Comparison of ENCODE assay signal across 1 cellular context in genomic region chr12:55831407-55831880, GRCh38.
TF ChIP-seq lines count a peak whose summit lies in the region.

No MANE protein-coding gene starts in this region.

TF ChIP-seq in IMR-90, 13 proteins besides CTCF, POLR2A, EP300 and RAD21:
- TF ChIP-seq MXI1 (IDR thresholded peaks at IDR 0.05; ENCODE audit: borderline replicate concordance, low read depth, low read length) (no peak), CEBPB (IDR thresholded peaks at IDR 0.05; ENCODE audit: low read depth, low read length) (no peak), RFX5 (IDR thresholded peaks at IDR 0.05; ENCODE audit: low read depth, low read length) (no peak), SMC3 (IDR thresholded peaks at IDR 0.05; ENCODE audit: low read depth, low read length) (no peak), FOS (IDR thresholded peaks at IDR 0.05; ENCODE audit: low read depth, low read length) (no peak), ELK1 (IDR thresholded peaks at IDR 0.05; ENCODE audit: borderline replicate concordance, low read depth, low read length) (no peak), MAFK (IDR thresholded peaks at IDR 0.05; ENCODE audit: low read depth, low read length) (no peak), NFE2L2 (IDR thresholded peaks at IDR 0.05; ENCODE audit: low read depth, low read length) (no peak), USF2 (IDR thresholded peaks at IDR 0.05; ENCODE audit: low read depth, low read length) (no peak), BHLHE40 (IDR thresholded peaks at IDR 0.05; ENCODE audit: low read depth, low read length) (no peak), RCOR1 (IDR thresholded peaks at IDR 0.05; ENCODE audit: insufficient replicate concordance, low read length) (no peak), MAZ (IDR thresholded peaks at IDR 0.05; ENCODE audit: borderline replicate concordance, low read depth, low read length) (no peak), CHD1 (IDR thresholded peaks at IDR 0.05; ENCODE audit: low read depth, low read length) (no peak)
TF ChIP-seq in IMR-90: peak in this region for 0.
